Comparison of ENCODE assay signal across 22 cellular contexts in genomic region chr6:113162739-113163138, GRCh38.
DNase-seq lines count a peak whose midpoint lies in the region; ATAC-seq, FAIRE-seq and TF ChIP-seq lines count a peak whose summit lies in the region.
"Had no signal": no experiment of that assay in that cellular context is flagged by ENCODE, and none has a peak within 500 bp of the region (broad histone marks: within the 10 kb centered on the region; RNA-seq: fewer than 3 reads in every experiment).

No MANE protein-coding gene starts in this region.

- peaks cover under 1% of the 10 kb centered on the region; the same call in 1 of the 2 replicates for H3K9me3 ChIP-seq in HepG2 (ENCODE audit: low read length)
- no peaks in the 10 kb centered on the region for H3K9me3 ChIP-seq in right lobe of liver
- H3K9me3 ChIP-seq in pancreas = no peaks in the 10 kb centered on the region
- H3K9me3 ChIP-seq: A549, Caco-2 had no signal

- no peak overlapping the region for H3K27ac ChIP-seq in HepG2 (ENCODE audit: extremely low read length, insufficient read depth, low read length)
- no peak overlapping the region for H3K27ac ChIP-seq in right lobe of liver
- H3K27ac ChIP-seq in pancreas = no peak overlapping the region
- H3K27ac ChIP-seq: 22Rv1; A549; BLaER1 treated with 17β-estradiol and CSF1 and Interleukin-3, amounts not matched to agents 10 nM and 100 nM; C4-2B had no signal

- no peak overlapping the region for H3K9ac ChIP-seq in HepG2 (ENCODE audit: insufficient read depth, low read depth, low read length)
- H3K9ac ChIP-seq: BLaER1 treated with 17β-estradiol and CSF1 and Interleukin-3, amounts not matched to agents 10 nM and 100 nM had no signal

- DNase-seq in HepG2 (ENCODE audit: low spot score) = no peak
- DNase-seq in right lobe of liver = no peak
- no peak for DNase-seq in frontal cortex (ENCODE audit: low spot score in 2 of 2)
- no peak for DNase-seq in pancreas
- DNase-seq in OCI-M1 (lab: John Stamatoyannopoulos, UW) = no peak
- DNase-seq in midbrain (lab: John Stamatoyannopoulos, UW) = no peak
- DNase-seq in activated T-helper 1 cell treated with anti-CD3 and anti-CD28 coated beads, Interleukin-12 subunit alpha, Interleukin-12 subunit beta, Interleukin-2, Interleukin-4 antibody, amounts not matched to agents 30 ng/mL and 10 ng/mL and 1 ng/mL, durations not matched to agents 14 hours and 24 hours and 36 hours (ENCODE audit: low spot score) = no peak
- DNase-seq: AML-193; Caco-2; Calu3; CD4-positive, alpha-beta T cell; CD8-positive, alpha-beta T cell; DMS79 treated with DMSO at 0.1 percent for 48 hours; GF-D8 had no signal

- no peak overlapping the region for H3K27ac Mint-ChIP-seq in activated T-helper 1 cell treated with anti-CD3 and anti-CD28 coated beads, Interleukin-12 subunit alpha, Interleukin-12 subunit beta, Interleukin-2, Interleukin-4 antibody, amounts not matched to agents 30 ng/mL and 10 ng/mL and 1 ng/mL, durations not matched to agents 14 hours and 24 hours and 36 hours
- H3K27ac Mint-ChIP-seq: B cell; CD4-positive, alpha-beta T cell; CD8-positive, alpha-beta T cell had no signal

- no peaks in the 10 kb centered on the region for H3K4me1 Mint-ChIP-seq in activated T-helper 1 cell treated with anti-CD3 and anti-CD28 coated beads, Interleukin-12 subunit alpha, Interleukin-12 subunit beta, Interleukin-2, Interleukin-4 antibody, amounts not matched to agents 30 ng/mL and 10 ng/mL and 1 ng/mL, durations not matched to agents 14 hours and 24 hours and 36 hours (ENCODE audit: low read depth)
- H3K4me1 Mint-ChIP-seq: B cell had no signal

- CTCF ChIA-PET in HepG2 (lab: Yijun Ruan, JAX; ENCODE audit: low intra/inter-chr PET ratio, low total read pairs) = no interaction called here

- intact Hi-C loops in HepG2 (cut with micrococcal nuclease; ENCODE audit: unreplicated experiment) (no loop called here), right lobe of liver (cut with DNase I) (no loop called here), pancreas (cut with DNase I) (no loop called here)
- intact Hi-C loops in activated T-helper 1 cell treated with anti-CD3 and anti-CD28 coated beads, Interleukin-12 subunit alpha, Interleukin-12 subunit beta, Interleukin-2, Interleukin-4 antibody, amounts not matched to agents 30 ng/mL and 10 ng/mL and 1 ng/mL, durations not matched to agents 14 hours and 24 hours and 36 hours (cut with micrococcal nuclease) = no loop called here

- H3K4me3 ChIP-seq in HepG2 (replicated peaks in 1 of 3; ENCODE audit: insufficient read depth in 1 of 3, low read depth in 2 of 3, low read length in 3 of 3) (no peak overlapping the region), right lobe of liver (no peak overlapping the region), pancreas (no peak overlapping the region)
- H3K4me3 ChIP-seq: A549; BLaER1 treated with 17β-estradiol and CSF1 and Interleukin-3, amounts not matched to agents 10 nM and 100 nM had no signal

- no peak for TF ChIP-seq POLR2A in HepG2 (IDR thresholded peaks at IDR 0.05; ENCODE audit: insufficient read depth in 1 of 2, low read depth in 2 of 2, low read length in 2 of 2)
- TF ChIP-seq POLR2A in right lobe of liver (IDR thresholded peaks at IDR 0.05) = no peak

- TF ChIP-seq EP300 in HepG2 (IDR thresholded peaks at IDR 0.05; ENCODE audit: low read depth in 2 of 2, low read length in 2 of 2) = no peak
- TF ChIP-seq EP300 in HepG2 (CRISPR knock-in tag; IDR thresholded peaks at IDR 0.05; ENCODE audit: borderline replicate concordance) = no peak

- H3K4me1 ChIP-seq in HepG2 (ENCODE audit: insufficient read depth, low read length) (no peaks in the 10 kb centered on the region), right lobe of liver (no peaks in the 10 kb centered on the region), pancreas (peaks cover 0 to 9% (median 3%) of the 10 kb centered on the region in 3 donors)
- H3K4me1 ChIP-seq: A549; BLaER1 treated with 17β-estradiol and CSF1 and Interleukin-3, amounts not matched to agents 10 nM and 100 nM; Caco-2 had no signal

- no peak overlapping the region for H3K4me3 Mint-ChIP-seq in activated T-helper 1 cell treated with anti-CD3 and anti-CD28 coated beads, Interleukin-12 subunit alpha, Interleukin-12 subunit beta, Interleukin-2, Interleukin-4 antibody, amounts not matched to agents 30 ng/mL and 10 ng/mL and 1 ng/mL, durations not matched to agents 14 hours and 24 hours and 36 hours
- H3K4me3 Mint-ChIP-seq: B cell; CD4-positive, alpha-beta T cell; CD8-positive, alpha-beta T cell had no signal

- no peaks in the 10 kb centered on the region for H3K79me2 ChIP-seq in HepG2 (ENCODE audit: insufficient read depth, low read length)

- TF ChIP-seq CTCF in HepG2 (CRISPR knock-in tag; IDR thresholded peaks at IDR 0.05) (no peak), right lobe of liver (IDR thresholded peaks at IDR 0.05) (no peak), pancreas (IDR thresholded peaks at IDR 0.05) (no peak)

- POLR2A ChIA-PET in HepG2 (lab: Yijun Ruan, JAX) = no interaction called here

- in situ Hi-C loops in HepG2 (cut with HindIII; ENCODE audit: extremely low pct_ligation_motif_present, low pct_unique_long_range_greater_than_20kb) = no loop called here

- H2AFZ ChIP-seq in HepG2 (ENCODE audit: low read length) = no peak overlapping the region

- H3K36me3 Mint-ChIP-seq in activated T-helper 1 cell treated with anti-CD3 and anti-CD28 coated beads, Interleukin-12 subunit alpha, Interleukin-12 subunit beta, Interleukin-2, Interleukin-4 antibody, amounts not matched to agents 30 ng/mL and 10 ng/mL and 1 ng/mL, durations not matched to agents 14 hours and 24 hours and 36 hours (ENCODE audit: low read depth) = no peaks in the 10 kb centered on the region
- H3K36me3 Mint-ChIP-seq: CD8-positive, alpha-beta T cell had no signal

- BruUV-seq in HepG2 (replicated peaks; lab: Mats Ljungman, UMichigan) = no TSS peak

- H3K4me2 ChIP-seq in HepG2 (ENCODE audit: low read depth, low read length) = no peak overlapping the region
- H3K4me2 ChIP-seq: A549; BLaER1 treated with 17β-estradiol and CSF1 and Interleukin-3, amounts not matched to agents 10 nM and 100 nM had no signal

- no peak for ATAC-seq in HepG2
- no peak for ATAC-seq in right lobe of liver
- no peak for ATAC-seq in pancreas
- ATAC-seq: A549; CD8-positive, alpha-beta T cell had no signal

- H3K36me3 ChIP-seq in HepG2 (replicated peaks in 1 of 2; ENCODE audit: control insufficient read depth in 1 of 2, insufficient read depth in 2 of 2, low read length in 2 of 2) (no peaks in the 10 kb centered on the region), right lobe of liver (no peaks in the 10 kb centered on the region), pancreas (no peaks in the 10 kb centered on the region)
- H3K36me3 ChIP-seq: BLaER1 treated with 17β-estradiol and CSF1 and Interleukin-3, amounts not matched to agents 10 nM and 100 nM had no signal

- FAIRE-seq in HepG2 (lab: Jason Lieb, UNC) = no peak
- FAIRE-seq in frontal cortex (lab: Jason Lieb, UNC) = peak; percentile 72
- peak; percentile 60 for FAIRE-seq in pancreas (lab: Jason Lieb, UNC)
- FAIRE-seq: A549, D721Med, GM12891, GM19239 had no signal

- H3K9me3 Mint-ChIP-seq in activated T-helper 1 cell treated with anti-CD3 and anti-CD28 coated beads, Interleukin-12 subunit alpha, Interleukin-12 subunit beta, Interleukin-2, Interleukin-4 antibody, amounts not matched to agents 30 ng/mL and 10 ng/mL and 1 ng/mL, durations not matched to agents 14 hours and 24 hours and 36 hours = no peaks in the 10 kb centered on the region
- H3K9me3 Mint-ChIP-seq: CD8-positive, alpha-beta T cell had no signal

- H3K27me3 ChIP-seq in HepG2 (ENCODE audit: control insufficient read depth in 1 of 2, insufficient read depth in 2 of 2, low read length in 2 of 2) = no peaks in the 10 kb centered on the region
- no peaks in the 10 kb centered on the region for H3K27me3 ChIP-seq in right lobe of liver
- H3K27me3 ChIP-seq in pancreas = no peaks in the 10 kb centered on the region
- H3K27me3 ChIP-seq: BLaER1 treated with 17β-estradiol and CSF1 and Interleukin-3, amounts not matched to agents 10 nM and 100 nM had no signal

- no peak for TF ChIP-seq RAD21 in HepG2 (CRISPR knock-in tag; IDR thresholded peaks at IDR 0.05)

- WGBS in HepG2 (ENCODE audit: low lambda C conversion rate) = 4% methylated on average over 1 of the region's 1 CpG
- 71% methylated on average over 1 of the region's 1 CpG for WGBS in right lobe of liver (ENCODE audit: insufficient coverage, low coverage, low lambda C conversion rate, missing lambda C conversion rate)
- WGBS in pancreas, 2 donors = 91 to 93% methylated on average over 1 of the region's 1 CpG

- H3K27me3 Mint-ChIP-seq in activated T-helper 1 cell treated with anti-CD3 and anti-CD28 coated beads, Interleukin-12 subunit alpha, Interleukin-12 subunit beta, Interleukin-2, Interleukin-4 antibody, amounts not matched to agents 30 ng/mL and 10 ng/mL and 1 ng/mL, durations not matched to agents 14 hours and 24 hours and 36 hours (ENCODE audit: insufficient read depth) = no peaks in the 10 kb centered on the region
- H3K27me3 Mint-ChIP-seq: CD4-positive, alpha-beta T cell had no signal

- H4K20me1 ChIP-seq in HepG2 (ENCODE audit: insufficient read depth, low read length) = no peaks in the 10 kb centered on the region
- H4K20me1 ChIP-seq: BLaER1 treated with 17β-estradiol and CSF1 and Interleukin-3, amounts not matched to agents 10 nM and 100 nM had no signal

TF ChIP-seq in HepG2, 621 proteins besides CTCF, POLR2A, EP300 and RAD21 (continues in another document):
- TF ChIP-seq ZNF446 (CRISPR knock-in tag; IDR thresholded peaks at IDR 0.05) (no peak), ZNF136 (CRISPR knock-in tag; IDR thresholded peaks at IDR 0.05; ENCODE audit: low read depth) (no peak), KDM2A (CRISPR knock-in tag; IDR thresholded peaks at IDR 0.05; ENCODE audit: borderline replicate concordance, low read depth) (no peak), SRSF9 (IDR thresholded peaks at IDR 0.05; ENCODE audit: borderline replicate concordance, insufficient read depth, low read depth, low read length, poor library complexity, severe bottlenecking) (peak; percentile 63)
